ENCODE assay signal across 19 cellular contexts in genomic region chr6:167547751-167548150, GRCh38.
DNase-seq lines count a peak whose midpoint lies in the region; ATAC-seq, FAIRE-seq and TF ChIP-seq lines count a peak whose summit lies in the region.
"Had no signal": no experiment of that assay in that cellular context is flagged by ENCODE, and none has a peak within 500 bp of the region (broad histone marks: within the 10 kb centered on the region; RNA-seq: fewer than 3 reads in every experiment).

No MANE protein-coding gene starts in this region.

- TF ChIP-seq CTCF in brain microvascular endothelial cell (IDR thresholded peaks at IDR 0.05; ENCODE audit: low read depth, low read length, missing control alignments) (no peak), glutamatergic neuron (IDR thresholded peaks at IDR 0.05; ENCODE audit: partially characterized antibody, unreplicated experiment) (no peak)

- no peak for ATAC-seq in HG03175 (IDR thresholded peaks at IDR 0.05; ENCODE audit: unreplicated experiment)
- ATAC-seq: left colon, mucosa of descending colon, Right ventricle myocardium inferior had no signal

- in situ Hi-C loops in ACHN (cut with HindIII; ENCODE audit: low pct_ligation_motif_present, low pct_unique_long_range_greater_than_20kb, low sequenced_read_pairs) = no loop called here
- in situ Hi-C loops in brain microvascular endothelial cell (cut with HindIII; ENCODE audit: low pct_ligation_motif_present, low sequenced_read_pairs) = no loop called here

- H3K36me3 ChIP-seq in brain microvascular endothelial cell (replicated peaks) = no peaks in the 10 kb centered on the region

- no peak for FAIRE-seq in frontal cortex (lab: Jason Lieb, UNC)

- peaks cover 2% of the 10 kb centered on the region for H3K9me3 Mint-ChIP-seq in glutamatergic neuron (ENCODE audit: unreplicated experiment)
- H3K9me3 Mint-ChIP-seq: activated CD4-positive, alpha-beta memory T cell treated with anti-CD3 and anti-CD28 coated beads for 36 hours had no signal

- H3K36me3 Mint-ChIP-seq in glutamatergic neuron (ENCODE audit: unreplicated experiment) = no peaks in the 10 kb centered on the region
- H3K36me3 Mint-ChIP-seq: activated CD4-positive, alpha-beta memory T cell treated with anti-CD3 and anti-CD28 coated beads for 36 hours; CD8-positive, alpha-beta memory T cell had no signal

- H3K27ac Mint-ChIP-seq in glutamatergic neuron (ENCODE audit: unreplicated experiment) = no peak overlapping the region
- H3K27ac Mint-ChIP-seq: activated CD4-positive, alpha-beta memory T cell treated with anti-CD3 and anti-CD28 coated beads for 36 hours; CD8-positive, alpha-beta memory T cell; endodermal cell had no signal

- H3K27me3 ChIP-seq in brain microvascular endothelial cell (replicated peaks) = no peaks in the 10 kb centered on the region

- no peak overlapping the region for H3K4me3 Mint-ChIP-seq in glutamatergic neuron (ENCODE audit: unreplicated experiment)
- H3K4me3 Mint-ChIP-seq: activated CD4-positive, alpha-beta memory T cell treated with anti-CD3 and anti-CD28 coated beads for 36 hours; CD8-positive, alpha-beta memory T cell; endodermal cell had no signal

- no peak overlapping the region for H3K27ac ChIP-seq in brain microvascular endothelial cell

- peaks cover 2% of the 10 kb centered on the region for H3K4me1 Mint-ChIP-seq in glutamatergic neuron (ENCODE audit: low read depth, unreplicated experiment)
- H3K4me1 Mint-ChIP-seq: CD8-positive, alpha-beta memory T cell; endodermal cell had no signal

- H3K4me3 ChIP-seq in brain microvascular endothelial cell (ENCODE audit: low read depth, low read length) = no peak overlapping the region
- H3K4me3 ChIP-seq: mucosa of descending colon had no signal

- peak; percentile 8 for DNase-seq in ACHN
- DNase-seq in MV-4-11 (lab: John Stamatoyannopoulos, UW) = peak; percentile 76
- peak; percentile 4 for DNase-seq in brain microvascular endothelial cell
- DNase-seq in kidney tubule cell (ENCODE audit: low spot score) = peak; percentile 30
- no peak for DNase-seq in epidermal melanocyte (ENCODE audit: insufficient read length, low spot score)
- DNase-seq in glutamatergic neuron = no peak
- no peak for DNase-seq in frontal cortex (ENCODE audit: low spot score in 2 of 2)
- DNase-seq: activated CD4-positive, alpha-beta memory T cell treated with anti-CD3 and anti-CD28 coated beads for 36 hours; amygdala; CD8-positive, alpha-beta memory T cell; cerebellar nuclear complex; endodermal cell; foreskin fibroblast; left colon; mucosa of descending colon; NCI-H526 treated with DMSO at 0.1 percent for 48 hours; T-helper 1 cell had no signal

- H3K27me3 Mint-ChIP-seq in glutamatergic neuron (ENCODE audit: unreplicated experiment) = peaks cover 3% of the 10 kb centered on the region
- H3K27me3 Mint-ChIP-seq: CD8-positive, alpha-beta memory T cell had no signal

Comparison
In these comparisons a context has a peak if more than half of its experiments do, and no peak if none do; other contexts are left out.
1. DNase-seq: peak in ACHN (single experiment), MV-4-11 (single experiment), brain microvascular endothelial cell (single experiment) and kidney tubule cell (single experiment); none in epidermal melanocyte (single experiment), glutamatergic neuron (single experiment) and frontal cortex (0 of 2).